ENCODE assay signal across 1 cellular context in genomic region chr17:45394913-45395568, GRCh38.
TF ChIP-seq lines count a peak whose summit lies in the region.

No MANE protein-coding gene starts in this region.

TF ChIP-seq in K562, 482 proteins besides CTCF, POLR2A, EP300 and RAD21 (continued from another document and continues in another):
- peak; percentile 40 for TF ChIP-seq TBP (optimal IDR thresholded peaks at IDR 0.05; ENCODE audit: low read depth, low read length)
- TF ChIP-seq SOX6 (IDR thresholded peaks at IDR 0.05), result peak; percentile 48; the same call in 1 of the 2 replicates
- TF ChIP-seq PHF8 (IDR thresholded peaks at IDR 0.05; ENCODE audit: borderline replicate concordance, low read length), result no peak
- peak; percentile 48; the same call in 1 of the 2 replicates for TF ChIP-seq NCOA6 (IDR thresholded peaks at IDR 0.05)
- no peak for TF ChIP-seq SAFB2 (IDR thresholded peaks at IDR 0.05; ENCODE audit: borderline replicate concordance, low read depth, low read length, severe bottlenecking)
- TF ChIP-seq CREB3L1 (IDR thresholded peaks at IDR 0.05; ENCODE audit: borderline replicate concordance, low read depth), result no peak
- TF ChIP-seq ZNF449 (CRISPR knock-in tag; IDR thresholded peaks at IDR 0.05), result no peak
- no peak for TF ChIP-seq FOXM1 (IDR thresholded peaks at IDR 0.05; ENCODE audit: low read depth)
- TF ChIP-seq FOXM1 (CRISPR knock-in tag; IDR thresholded peaks at IDR 0.05; ENCODE audit: low read depth), result no peak
- TF ChIP-seq POU5F1 (IDR thresholded peaks at IDR 0.05; ENCODE audit: borderline replicate concordance, low read depth, low read length, partially characterized antibody), result no peak
- no peak for TF ChIP-seq ZNF507 (tag; conservative IDR thresholded peaks at IDR 0.05)
- TF ChIP-seq ZFP1 (CRISPR knock-in tag; IDR thresholded peaks at IDR 0.05), result no peak
- no peak for TF ChIP-seq PRMT5 (CRISPR knock-in tag; IDR thresholded peaks at IDR 0.05)
- TF ChIP-seq TFAM (CRISPR knock-in tag; conservative IDR thresholded peaks at IDR 0.05), result no peak
- no peak for TF ChIP-seq ZNF699 (CRISPR knock-in tag; IDR thresholded peaks at IDR 0.05; ENCODE audit: insufficient replicate concordance)
- TF ChIP-seq ZNF253 (CRISPR knock-in tag; conservative IDR thresholded peaks at IDR 0.05), result no peak
- peak; percentile 67; the same call in 1 of the 2 replicates for TF ChIP-seq EP400 (IDR thresholded peaks at IDR 0.05)
- TF ChIP-seq SIN3A (IDR thresholded peaks at IDR 0.05; ENCODE audit: borderline replicate concordance in 2 of 2, control insufficient read depth in 1 of 2, low read depth in 2 of 2, low read length in 2 of 2), result peak in 1 of 2 experiments; percentile 12; a peak in 1 of 4 replicates
- no peak for TF ChIP-seq ZNF324 (CRISPR knock-in tag; IDR thresholded peaks at IDR 0.05)
- TF ChIP-seq ATF3 (IDR thresholded peaks at IDR 0.05), result no peak
- no peak for TF ChIP-seq ATF3 (CRISPR knock-in tag; conservative IDR thresholded peaks at IDR 0.05)
- no peak for TF ChIP-seq HDGF (IDR thresholded peaks at IDR 0.05)
- TF ChIP-seq SMAD3 (CRISPR knock-in tag; conservative IDR thresholded peaks at IDR 0.05), result no peak
- peak; percentile 59 for TF ChIP-seq PHF20 (IDR thresholded peaks at IDR 0.05; ENCODE audit: partially characterized antibody)
- no peak for TF ChIP-seq MXD1 (CRISPR knock-in tag; IDR thresholded peaks at IDR 0.05; ENCODE audit: borderline replicate concordance, poor library complexity, severe bottlenecking)
- TF ChIP-seq XRCC3 (IDR thresholded peaks at IDR 0.05), result no peak
- TF ChIP-seq NEUROD1 (IDR thresholded peaks at IDR 0.05; ENCODE audit: borderline replicate concordance, low read depth, low read length, partially characterized antibody), result peak; percentile 6
- no peak for TF ChIP-seq POLR2B (IDR thresholded peaks at IDR 0.05; ENCODE audit: low read depth, partially characterized antibody)
- no peak for TF ChIP-seq ZNF140 (CRISPR knock-in tag; IDR thresholded peaks at IDR 0.05)
- TF ChIP-seq GTF2A2 (tag; IDR thresholded peaks at IDR 0.05), result no peak
- TF ChIP-seq ESRRA (IDR thresholded peaks at IDR 0.05; ENCODE audit: borderline replicate concordance, low read depth), result no peak
- TF ChIP-seq ZNF175 (CRISPR knock-in tag; IDR thresholded peaks at IDR 0.05; ENCODE audit: low read depth), result no peak
- TF ChIP-seq STAG1 (CRISPR knock-in tag; IDR thresholded peaks at IDR 0.05; ENCODE audit: borderline replicate concordance), result peak; percentile 73; the same call in 1 of the 2 replicates
- TF ChIP-seq CBX8 (IDR thresholded peaks at IDR 0.05; ENCODE audit: borderline replicate concordance, extremely low read depth, low read depth, low read length, poor library complexity, severe bottlenecking), result no peak
- TF ChIP-seq MCM5 (IDR thresholded peaks at IDR 0.05; ENCODE audit: low read depth), result no peak
- peak; percentile 69 for TF ChIP-seq ZBTB7A (IDR thresholded peaks at IDR 0.05; ENCODE audit: borderline replicate concordance, control insufficient read depth, low read depth, low read length)
- peak; percentile 84 for TF ChIP-seq PRDM10 (IDR thresholded peaks at IDR 0.05; ENCODE audit: partially characterized antibody)
- no peak for TF ChIP-seq ZNF347 (CRISPR knock-in tag; IDR thresholded peaks at IDR 0.05; ENCODE audit: low read depth)
- TF ChIP-seq IFI16 (CRISPR knock-in tag; IDR thresholded peaks at IDR 0.05), result no peak
- no peak for TF ChIP-seq GTF3C2 (IDR thresholded peaks at IDR 0.05; ENCODE audit: borderline replicate concordance, extremely low read depth, insufficient read length)
- TF ChIP-seq UBTF (IDR thresholded peaks at IDR 0.05; ENCODE audit: borderline replicate concordance in 1 of 2, low read depth in 2 of 2, low read length in 2 of 2), result 0 out of 4 replicates have a peak, but pooled peaks of 1 of the 2 experiments have one; percentile 38
- no peak; the same call in 1 of the 2 replicates for TF ChIP-seq PHB2 (IDR thresholded peaks at IDR 0.05; ENCODE audit: low read depth)
